8 cellular contexts compared by ENCODE assay signal in genomic region chr5:180860887-180861822, GRCh38. TPM values are rescaled to one million over a fixed set of nuclear protein-coding genes. Genes with fewer than 3 reads are reported as not detected.
DNase-seq lines count a peak whose midpoint lies in the region; ATAC-seq and TF ChIP-seq lines count a peak whose summit lies in the region.

TSS of gene ZFP62 (minus strand) at chr5:180861276. CDS start at chr5:180861219, 57 bp downstream.

- H3K4me3 Mint-ChIP-seq in activated T-helper 1 cell treated with anti-CD3 and anti-CD28 coated beads, Interleukin-12 subunit alpha, Interleukin-12 subunit beta, Interleukin-2, Interleukin-4 antibody, amounts not matched to agents 30 ng/mL and 10 ng/mL and 1 ng/mL, durations not matched to agents 14 hours and 24 hours and 36 hours: peak within 1 kb of the TSS; percentile 90
- peak within 1 kb of the TSS; percentile 83 to 95 (median 91) for H3K4me3 Mint-ChIP-seq in naive thymus-derived CD8-positive, alpha-beta T cell
- peak within 1 kb of the TSS; percentile 87 to 96 for H3K4me3 Mint-ChIP-seq in stimulated activated naive B cell treated with anti-CD40 and anti-IgM and Interleukin-4, amounts not matched to agents 10 μg/mL and 1 μg/mL and 100 μg/mL, for 72 hours

- TF ChIP-seq CTCF in DOHH2 (IDR thresholded peaks at IDR 0.05; ENCODE audit: low read depth, low read length, poor library complexity, severe bottlenecking): no peak
- TF ChIP-seq CTCF in fibroblast of lung (conservative IDR thresholded peaks at IDR 0.05 in 1 of 2, IDR thresholded peaks at IDR 0.05 in 1 of 2; ENCODE audit: low read depth in 1 of 2, low read length in 2 of 2): no peak

- peak within 1 kb of the TSS; percentile 91 for H3K27ac Mint-ChIP-seq in activated T-helper 1 cell treated with anti-CD3 and anti-CD28 coated beads, Interleukin-12 subunit alpha, Interleukin-12 subunit beta, Interleukin-2, Interleukin-4 antibody, amounts not matched to agents 30 ng/mL and 10 ng/mL and 1 ng/mL, durations not matched to agents 14 hours and 24 hours and 36 hours
- H3K27ac Mint-ChIP-seq in naive thymus-derived CD8-positive, alpha-beta T cell: peak within 1 kb of the TSS; percentile 87 to 97 (median 96)
- H3K27ac Mint-ChIP-seq in stimulated activated naive B cell treated with anti-CD40 and anti-IgM and Interleukin-4, amounts not matched to agents 10 μg/mL and 1 μg/mL and 100 μg/mL, for 72 hours: peak within 1 kb of the TSS; percentile 92

- DNase-seq in GM23248 (peak; percentile 95), Karpas-422 (peak; percentile 97), RPMI7951 (ENCODE audit: low read depth) (peak; percentile 87), fibroblast of lung (ENCODE audit: low read depth in 2 of 2) (peak; percentile 90)
- peak; percentile 82 for DNase-seq in activated T-helper 1 cell treated with anti-CD3 and anti-CD28 coated beads, Interleukin-12 subunit alpha, Interleukin-12 subunit beta, Interleukin-2, Interleukin-4 antibody, amounts not matched to agents 30 ng/mL and 10 ng/mL and 1 ng/mL, durations not matched to agents 14 hours and 24 hours and 36 hours (ENCODE audit: low spot score)
- DNase-seq in naive thymus-derived CD8-positive, alpha-beta T cell: peak; percentile 75 to 91 (median 86)
- DNase-seq in stimulated activated naive B cell treated with anti-CD40 and anti-IgM and Interleukin-4, amounts not matched to agents 10 μg/mL and 1 μg/mL and 100 μg/mL, for 72 hours: peak; percentile 88

- 1 to 2% methylated on average over 40 to 45 of the region's 84 CpGs for WGBS in GM23248 (ENCODE audit: low coverage in 1 of 2, low lambda C conversion rate in 2 of 2, missing lambda C conversion rate in 2 of 2), 2 experiments

- peak within 1 kb of the TSS; percentile 98 for H3K4me3 ChIP-seq in DOHH2 (ENCODE audit: low read length)
- H3K4me3 ChIP-seq in GM23248: peak within 1 kb of the TSS; percentile 96
- H3K4me3 ChIP-seq in Karpas-422 (ENCODE audit: low read length): peak within 1 kb of the TSS; percentile 85
- peak within 1 kb of the TSS; percentile 79 to 95 (median 91) for H3K4me3 ChIP-seq in fibroblast of lung (replicated peaks in 1 of 4; ENCODE audit: control extremely low read depth in 1 of 4, insufficient read depth in 1 of 4, low read depth in 3 of 4, low read length in 4 of 4)

- H3F3A ChIP-seq in DOHH2 (ENCODE audit: control insufficient read depth, insufficient read depth): peaks cover 16% of the 10 kb centered on the region
- H3F3A ChIP-seq in GM23248 (ENCODE audit: insufficient read depth): peaks cover 6% of the 10 kb centered on the region; the same call in 1 of the 2 replicates

- peak within 1 kb of the TSS; percentile 90 for H3K4me2 ChIP-seq in DOHH2 (ENCODE audit: low read length)
- peak within 1 kb of the TSS; percentile 84 for H3K4me2 ChIP-seq in GM23248 (ENCODE audit: unreplicated experiment)
- H3K4me2 ChIP-seq in Karpas-422 (ENCODE audit: low read depth, low read length, poor library complexity, severe bottlenecking): peak within 1 kb of the TSS; percentile 86
- H3K4me2 ChIP-seq in fibroblast of lung (ENCODE audit: extremely low read depth, insufficient read depth, low read length): peak within 1 kb of the TSS; percentile 84

- peaks cover 15% of the 10 kb centered on the region for H3K4me1 ChIP-seq in DOHH2 (ENCODE audit: control insufficient read depth, low read length)
- H3K4me1 ChIP-seq in GM23248 (ENCODE audit: insufficient read depth): peaks cover 4% of the 10 kb centered on the region; the same call in 1 of the 2 replicates
- H3K4me1 ChIP-seq in Karpas-422 (ENCODE audit: low read length): peaks cover 17% of the 10 kb centered on the region
- no peaks in the 10 kb centered on the region for H3K4me1 ChIP-seq in fibroblast of lung (ENCODE audit: control insufficient read depth, extremely low read depth, insufficient read depth, low read length)

- peaks cover 18% of the 10 kb centered on the region for H3K4me1 Mint-ChIP-seq in activated T-helper 1 cell treated with anti-CD3 and anti-CD28 coated beads, Interleukin-12 subunit alpha, Interleukin-12 subunit beta, Interleukin-2, Interleukin-4 antibody, amounts not matched to agents 30 ng/mL and 10 ng/mL and 1 ng/mL, durations not matched to agents 14 hours and 24 hours and 36 hours (ENCODE audit: low read depth)
- peaks cover 18 to 32% (median 21%) of the 10 kb centered on the region in 4 donors for H3K4me1 Mint-ChIP-seq in naive thymus-derived CD8-positive, alpha-beta T cell
- peaks cover 13 to 33% of the 10 kb centered on the region in 2 donors for H3K4me1 Mint-ChIP-seq in stimulated activated naive B cell treated with anti-CD40 and anti-IgM and Interleukin-4, amounts not matched to agents 10 μg/mL and 1 μg/mL and 100 μg/mL, for 72 hours

- peaks cover 4% of the 10 kb centered on the region for H3K27me3 Mint-ChIP-seq in activated T-helper 1 cell treated with anti-CD3 and anti-CD28 coated beads, Interleukin-12 subunit alpha, Interleukin-12 subunit beta, Interleukin-2, Interleukin-4 antibody, amounts not matched to agents 30 ng/mL and 10 ng/mL and 1 ng/mL, durations not matched to agents 14 hours and 24 hours and 36 hours (ENCODE audit: insufficient read depth)
- peaks cover 0 to 2% (median 0%) of the 10 kb centered on the region in 5 donors for H3K27me3 Mint-ChIP-seq in naive thymus-derived CD8-positive, alpha-beta T cell
- peaks cover 0 to 4% of the 10 kb centered on the region in 2 donors for H3K27me3 Mint-ChIP-seq in stimulated activated naive B cell treated with anti-CD40 and anti-IgM and Interleukin-4, amounts not matched to agents 10 μg/mL and 1 μg/mL and 100 μg/mL, for 72 hours

- H3K27ac ChIP-seq in DOHH2 (ENCODE audit: low read depth, low read length) (peak within 1 kb of the TSS; percentile 89), GM23248 (peak within 1 kb of the TSS; percentile 67), Karpas-422 (ENCODE audit: low read length) (peak within 1 kb of the TSS; percentile 78), fibroblast of lung (ENCODE audit: insufficient read depth, low read length) (peak within 1 kb of the TSS; percentile 75)

- H3K27me3 ChIP-seq in DOHH2 (ENCODE audit: control insufficient read depth, low read length): no peaks in the 10 kb centered on the region
- H3K27me3 ChIP-seq in GM23248 (replicated peaks; ENCODE audit: insufficient read depth): no peaks in the 10 kb centered on the region
- no peaks in the 10 kb centered on the region for H3K27me3 ChIP-seq in Karpas-422 (ENCODE audit: low read length)
- H3K27me3 ChIP-seq in fibroblast of lung (ENCODE audit: control insufficient read depth, insufficient read depth, low read length): no peaks in the 10 kb centered on the region

- in situ Hi-C loops in GM23248 (cut with MboI): no loop called here

- H3K9me3 ChIP-seq in DOHH2 (ENCODE audit: control insufficient read depth, insufficient read depth, low read length) (no peaks in the 10 kb centered on the region), GM23248 (ENCODE audit: low read depth) (no peaks in the 10 kb centered on the region), Karpas-422 (ENCODE audit: low read length) (0 out of 2 replicates have a peak, but pooled peaks cover 3% of the 10 kb centered on the region), fibroblast of lung (ENCODE audit: control insufficient read depth, insufficient read depth, low read depth, low read length) (no peaks in the 10 kb centered on the region)

- H3K9ac ChIP-seq in GM23248 (peak within 1 kb of the TSS; percentile 91), Karpas-422 (ENCODE audit: low read length) (peak within 1 kb of the TSS; percentile 92), fibroblast of lung (ENCODE audit: insufficient read depth, low read length) (peak within 1 kb of the TSS; percentile 88)

- H3K79me2 ChIP-seq in DOHH2 (ENCODE audit: control insufficient read depth, low read length): peaks cover 31% of the 10 kb centered on the region
- peaks cover 33% of the 10 kb centered on the region for H3K79me2 ChIP-seq in GM23248 (ENCODE audit: insufficient read depth)
- H3K79me2 ChIP-seq in Karpas-422 (ENCODE audit: low read length): peaks cover 28% of the 10 kb centered on the region
- H3K79me2 ChIP-seq in fibroblast of lung (ENCODE audit: control insufficient read depth, insufficient read depth, low read length): peaks cover 11% of the 10 kb centered on the region

- H3K9me2 ChIP-seq in DOHH2 (replicated peaks; ENCODE audit: control insufficient read depth, low read length): no peaks in the 10 kb centered on the region
- no peaks in the 10 kb centered on the region for H3K9me2 ChIP-seq in GM23248 (ENCODE audit: insufficient read depth)
- no peaks in the 10 kb centered on the region for H3K9me2 ChIP-seq in Karpas-422 (replicated peaks; ENCODE audit: insufficient read depth, low read length)

- H3K36me3 Mint-ChIP-seq in activated T-helper 1 cell treated with anti-CD3 and anti-CD28 coated beads, Interleukin-12 subunit alpha, Interleukin-12 subunit beta, Interleukin-2, Interleukin-4 antibody, amounts not matched to agents 30 ng/mL and 10 ng/mL and 1 ng/mL, durations not matched to agents 14 hours and 24 hours and 36 hours (ENCODE audit: low read depth): peaks cover 15% of the 10 kb centered on the region
- peaks cover under 1 to 28% (median 1%) of the 10 kb centered on the region in 3 donors for H3K36me3 Mint-ChIP-seq in naive thymus-derived CD8-positive, alpha-beta T cell
- H3K36me3 Mint-ChIP-seq in stimulated activated naive B cell treated with anti-CD40 and anti-IgM and Interleukin-4, amounts not matched to agents 10 μg/mL and 1 μg/mL and 100 μg/mL, for 72 hours: peaks cover 8 to 20% of the 10 kb centered on the region in 2 donors

- H2AFZ ChIP-seq in GM23248 (peak within 1 kb of the TSS; percentile 97), Karpas-422 (ENCODE audit: low read length) (peak within 1 kb of the TSS; percentile 81), fibroblast of lung (ENCODE audit: low read length) (peak within 1 kb of the TSS; percentile 96)

- peak; percentile 80 for ATAC-seq in naive thymus-derived CD8-positive, alpha-beta T cell
- peak; percentile 88 to 90 for ATAC-seq in stimulated activated naive B cell treated with anti-CD40 and anti-IgM and Interleukin-4, amounts not matched to agents 10 μg/mL and 1 μg/mL and 100 μg/mL, for 72 hours (replicated peaks)

- POLR2A ChIA-PET in naive thymus-derived CD8-positive, alpha-beta T cell (lab: Charles Lee): interaction anchor here (0.6 to 8.3 kb wide), 18 partner anchors 10 to 770 kb away, joined by 3 to 124 read pairs (median 5); partner anchors contain the start of genes MGAT1 and TRIM41

- H3K9me3 Mint-ChIP-seq in activated T-helper 1 cell treated with anti-CD3 and anti-CD28 coated beads, Interleukin-12 subunit alpha, Interleukin-12 subunit beta, Interleukin-2, Interleukin-4 antibody, amounts not matched to agents 30 ng/mL and 10 ng/mL and 1 ng/mL, durations not matched to agents 14 hours and 24 hours and 36 hours: no peaks in the 10 kb centered on the region
- H3K9me3 Mint-ChIP-seq in naive thymus-derived CD8-positive, alpha-beta T cell: no peaks in the 10 kb centered on the region
- no peaks in the 10 kb centered on the region for H3K9me3 Mint-ChIP-seq in stimulated activated naive B cell treated with anti-CD40 and anti-IgM and Interleukin-4, amounts not matched to agents 10 μg/mL and 1 μg/mL and 100 μg/mL, for 72 hours

- peaks cover 29% of the 10 kb centered on the region for H3K36me3 ChIP-seq in DOHH2 (ENCODE audit: control insufficient read depth, low read length)
- no peaks in the 10 kb centered on the region for H3K36me3 ChIP-seq in GM23248 (ENCODE audit: low read depth)
- H3K36me3 ChIP-seq in Karpas-422 (ENCODE audit: insufficient read depth, low read length): peaks cover 33% of the 10 kb centered on the region
- H3K36me3 ChIP-seq in fibroblast of lung (ENCODE audit: control insufficient read depth, insufficient read depth, low read length): no peaks in the 10 kb centered on the region

- H4K20me1 ChIP-seq in DOHH2 (ENCODE audit: control insufficient read depth, insufficient read depth, low read depth, low read length) (no peaks in the 10 kb centered on the region), GM23248 (ENCODE audit: insufficient read depth) (no peaks in the 10 kb centered on the region), Karpas-422 (ENCODE audit: insufficient read depth, low read depth, low read length) (no peaks in the 10 kb centered on the region), fibroblast of lung (ENCODE audit: control insufficient read depth, extremely low read depth, insufficient read depth, low read length) (no peaks in the 10 kb centered on the region)

- intact Hi-C loops in activated T-helper 1 cell treated with anti-CD3 and anti-CD28 coated beads, Interleukin-12 subunit alpha, Interleukin-12 subunit beta, Interleukin-2, Interleukin-4 antibody, amounts not matched to agents 30 ng/mL and 10 ng/mL and 1 ng/mL, durations not matched to agents 14 hours and 24 hours and 36 hours (cut with micrococcal nuclease): loop anchor here (1.0 to 5.0 kb wide), 6 partner anchors 29 to 401 kb away; partner anchors contain the start of genes TRIM41 and TRIM52

RNA-seq across cellular contexts. Expression of gene ZFP62, which starts in this region (rescaled TPM):
- 6.1 and 13.6 TPM in 2 replicates for total RNA-seq in GM23248 (2014; rRNA removed; shearing (Covaris generic))
- polyA plus RNA-seq in GM23248 (2016; fragmentation: Nextera tagmentation; extraction: Ambion mirVana) (9.4 and 13.0 TPM in 2 replicates), fibroblast of lung (10.1 and 14.4 TPM in 2 replicates)
- 52.5 and 53.2 TPM in 2 replicates for total RNA-seq in Karpas-422 (2014; rRNA removed; shearing (Covaris generic); ENCODE audit: low replicate concordance)
- 15.0 and 16.0 TPM in 2 replicates for total RNA-seq in RPMI7951 (2014; rRNA removed; shearing (Covaris generic))
- 28.4 and 28.5 TPM in 2 replicates for total RNA-seq in activated T-helper 1 cell treated with anti-CD3 and anti-CD28 coated beads, Interleukin-12 subunit alpha, Interleukin-12 subunit beta, Interleukin-2, Interleukin-4 antibody, amounts not matched to agents 30 ng/mL and 10 ng/mL and 1 ng/mL, durations not matched to agents 14 hours and 24 hours and 36 hours
- 24.1 TPM in 2 replicates for total RNA-seq in fibroblast of lung
- polyA plus RNA-seq in fibroblast of lung (2012): 7.5 and 10.0 TPM in 2 replicates
- 0.96 and 1.1 TPM in 2 replicates for polyA minus RNA-seq in fibroblast of lung (ENCODE audit: low replicate concordance)
- total RNA-seq in naive thymus-derived CD8-positive, alpha-beta T cell: 10 to 100 TPM; 66.5 to 74.4 TPM
- 10 to 100 TPM; 20.0 to 26.0 (median 25.7) TPM for polyA plus RNA-seq in naive thymus-derived CD8-positive, alpha-beta T cell

Comparison
In these comparisons a context has a peak if more than half of its experiments do, and no peak if none do; other contexts are left out.
1. Peak in every context shown above with its lines: DNase-seq, ATAC-seq, H3K4me3 ChIP-seq and H3K27ac ChIP-seq.